In the genomic region with DNA sequence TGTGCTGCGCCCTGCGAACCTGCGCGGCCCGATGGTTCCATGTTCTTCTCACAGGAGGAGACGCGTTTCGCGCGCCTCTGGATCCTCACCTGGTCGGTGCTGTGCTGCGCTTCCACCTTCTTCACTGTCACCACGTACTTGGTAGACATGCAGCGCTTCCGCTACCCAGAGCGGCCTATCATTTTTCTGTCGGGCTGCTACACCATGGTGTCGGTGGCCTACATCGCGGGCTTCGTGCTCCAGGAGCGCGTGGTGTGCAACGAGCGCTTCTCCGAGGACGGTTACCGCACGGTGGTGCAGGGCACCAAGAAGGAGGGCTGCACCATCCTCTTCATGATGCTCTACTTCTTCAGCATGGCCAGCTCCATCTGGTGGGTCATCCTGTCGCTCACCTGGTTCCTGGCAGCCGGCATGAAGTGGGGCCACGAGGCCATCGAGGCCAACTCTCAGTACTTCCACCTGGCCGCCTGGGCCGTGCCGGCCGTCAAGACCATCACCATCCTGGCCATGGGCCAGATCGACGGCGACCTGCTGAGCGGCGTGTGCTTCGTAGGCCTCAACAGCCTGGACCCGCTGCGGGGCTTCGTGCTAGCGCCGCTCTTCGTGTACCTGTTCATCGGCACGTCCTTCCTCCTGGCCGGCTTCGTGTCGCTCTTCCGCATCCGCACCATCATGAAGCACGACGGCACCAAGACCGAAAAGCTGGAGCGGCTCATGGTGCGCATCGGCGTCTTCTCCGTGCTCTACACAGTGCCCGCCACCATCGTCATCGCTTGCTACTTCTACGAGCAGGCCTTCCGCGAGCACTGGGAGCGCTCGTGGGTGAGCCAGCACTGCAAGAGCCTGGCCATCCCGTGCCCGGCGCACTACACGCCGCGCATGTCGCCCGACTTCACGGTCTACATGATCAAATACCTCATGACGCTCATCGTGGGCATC, we compare ENCODE assay signal across 9 cellular contexts. TPM values are rescaled to one million over a fixed set of nuclear protein-coding genes. Genes with fewer than 3 reads are reported as not detected.
DNase-seq lines count a peak whose midpoint lies in the region; ATAC-seq, FAIRE-seq and TF ChIP-seq lines count a peak whose summit lies in the region.
"Had no signal": no experiment of that assay in that cellular context is flagged by ENCODE, and none has a peak within 500 bp of the region (broad histone marks: within the 10 kb centered on the region; RNA-seq: fewer than 3 reads in every experiment).

No MANE protein-coding gene starts in this region.

- H3K4me1 Mint-ChIP-seq in activated T-cell treated with anti-CD3 and anti-CD28 coated beads, Interleukin-2, amount 50 U/mL, for 4 hours (ENCODE audit: low read depth), result peaks cover 28% of the 10 kb centered on the region
- peaks cover 47% of the 10 kb centered on the region for H3K4me1 Mint-ChIP-seq in type B pancreatic cell (ENCODE audit: unreplicated experiment)

- no peaks in the 10 kb centered on the region for H3K4me1 ChIP-seq in GM12878 (ENCODE audit: control insufficient read depth, insufficient read depth, low read length)
- peaks cover 15% of the 10 kb centered on the region for H3K4me1 ChIP-seq in mesodermal cell (ENCODE audit: control insufficient read depth, insufficient read depth, low read length, poor library complexity, severe bottlenecking)
- H3K4me1 ChIP-seq in small intestine (ENCODE audit: control insufficient read depth in 2 of 2, insufficient read depth in 1 of 2, low read depth in 1 of 2, low read length in 1 of 2), result no peaks in the 10 kb centered on the region

- intact Hi-C loops in GM12878 (cut with micrococcal nuclease; ENCODE audit: unreplicated experiment), result loop anchor here (5.0 kb wide), 1 partner anchor 69 kb away; no protein-coding TSS in a partner anchor

- CTCF ChIA-PET in GM12878 (lab: Yijun Ruan, JAX), result interaction anchor here (0.6 kb wide), 1 partner anchor 374 kb away, joined by 3 read pairs; no protein-coding TSS in a partner anchor

- 76% methylated on average over 83 of the region's 83 CpGs for WGBS in GM12878 (ENCODE audit: insufficient coverage, insufficient replicate concordance, low lambda C conversion rate, missing lambda C conversion rate)
- 15 to 16% methylated on average over 77 to 83 of the region's 83 CpGs for WGBS in mesodermal cell (ENCODE audit: insufficient coverage in 2 of 2), 2 experiments
- WGBS in small intestine, 3 donors, result 35 to 59% (median 58%) methylated on average over 78 to 83 of the region's 83 CpGs

- TF ChIP-seq CTCF in GM12878 (IDR thresholded peaks at IDR 0.05 in 2 of 3, conservative IDR thresholded peaks at IDR 0.05 in 1 of 3; ENCODE audit: control insufficient read depth in 2 of 3, extremely low read depth in 1 of 3, insufficient read depth in 1 of 3, low read depth in 3 of 3, low read length in 3 of 3) (no peak), type B pancreatic cell (conservative IDR thresholded peaks at IDR 0.05) (no peak)

- H2AFZ ChIP-seq in GM12878 (ENCODE audit: control insufficient read depth, low read depth, low read length), result no peak overlapping the region

- no peak for TF ChIP-seq RAD21 in GM12878 (IDR thresholded peaks at IDR 0.05; ENCODE audit: insufficient read depth, low read depth, low read length)

- no peaks in the 10 kb centered on the region for H3K79me2 ChIP-seq in GM12878 (ENCODE audit: control insufficient read depth, insufficient read depth, low read length)

- POLR2A ChIA-PET in GM12878 (lab: Charles Lee), result no interaction called here

- no peaks in the 10 kb centered on the region for H3K36me3 ChIP-seq in GM12878 (ENCODE audit: control insufficient read depth in 2 of 2, insufficient read depth in 2 of 2, low read length in 1 of 2)
- peaks cover 5% of the 10 kb centered on the region for H3K36me3 ChIP-seq in mesodermal cell (ENCODE audit: control insufficient read depth, insufficient read depth, low read length)
- H3K36me3 ChIP-seq in small intestine (ENCODE audit: control insufficient read depth in 2 of 2, insufficient read depth in 2 of 2, low read length in 2 of 2), result no peaks in the 10 kb centered on the region

- no peaks in the 10 kb centered on the region for H3K9me3 Mint-ChIP-seq in activated T-cell treated with anti-CD3 and anti-CD28 coated beads, Interleukin-2, amount 50 U/mL, for 4 hours
- no peaks in the 10 kb centered on the region for H3K9me3 Mint-ChIP-seq in type B pancreatic cell

- H3K36me3 Mint-ChIP-seq in activated T-cell treated with anti-CD3 and anti-CD28 coated beads, Interleukin-2, amount 50 U/mL, for 4 hours (ENCODE audit: insufficient read depth), result no peaks in the 10 kb centered on the region
- peaks cover 28% of the 10 kb centered on the region for H3K36me3 Mint-ChIP-seq in type B pancreatic cell

- in situ Hi-C loops in GM12878 (cut with MboI), result no loop called here

- H3K4me3 ChIP-seq in GM12878 (no peak overlapping the region), mesodermal cell (ENCODE audit: extremely low read depth, insufficient read depth, low read length, poor library complexity, severe bottlenecking) (peak overlapping the region; percentile 63), small intestine (ENCODE audit: low read depth in 1 of 2, low read length in 2 of 2) (no peak overlapping the region)

- no peak for TF ChIP-seq POLR2A in GM12878 (IDR thresholded peaks at IDR 0.05; ENCODE audit: low read depth, low read length)

- peak overlapping the region; percentile 95; the same call in 1 of the 2 replicates for H3K4me2 ChIP-seq in GM12878 (ENCODE audit: control insufficient read depth, insufficient read depth)

- FAIRE-seq in GM12878 (lab: Jason Lieb, UNC) (no peak), small intestine (lab: Jason Lieb, UNC) (no peak)

- SMC1A ChIA-PET in GM12878 (lab: Charles Lee; ENCODE audit: uncharacterized antibody, unreplicated experiment), result no interaction called here

- BruUV-seq in GM12878 (replicated peaks; lab: Mats Ljungman, UMichigan), result no TSS peak

- H3K9me3 ChIP-seq in GM12878 (replicated peaks; ENCODE audit: control insufficient read depth, insufficient read depth, low read length) (no peaks in the 10 kb centered on the region; the same call in 2 of the 3 replicates), mesodermal cell (ENCODE audit: control insufficient read depth, low read length) (no peaks in the 10 kb centered on the region), small intestine (ENCODE audit: control insufficient read depth, low read depth) (no peaks in the 10 kb centered on the region)

- H3K27ac Mint-ChIP-seq in type B pancreatic cell, result peak overlapping the region; percentile 86

- H4K20me1 ChIP-seq in GM12878 (ENCODE audit: control insufficient read depth, insufficient read depth), result no peaks in the 10 kb centered on the region

- peak overlapping the region; percentile 69 for H3K4me3 Mint-ChIP-seq in activated T-cell treated with anti-CD3 and anti-CD28 coated beads, Interleukin-2, amount 50 U/mL, for 4 hours
- peak overlapping the region; percentile 97 for H3K4me3 Mint-ChIP-seq in type B pancreatic cell

- ATAC-seq in activated T-cell treated with anti-CD3 and anti-CD28 coated beads, Interleukin-2, amount 50 U/mL, for 4 hours, result no peak
- no peak for ATAC-seq in GM12878

- RAD21 ChIA-PET in GM12878 (lab: Charles Lee; ENCODE audit: unreplicated experiment), result no interaction called here

- peaks cover 73% of the 10 kb centered on the region for H3K27me3 Mint-ChIP-seq in activated T-cell treated with anti-CD3 and anti-CD28 coated beads, Interleukin-2, amount 50 U/mL, for 4 hours (ENCODE audit: low read depth)
- peaks cover 47% of the 10 kb centered on the region for H3K27me3 Mint-ChIP-seq in type B pancreatic cell

- H3K9ac ChIP-seq in GM12878 (ENCODE audit: control insufficient read depth, insufficient read depth, low read length), result no peak overlapping the region

- H3K27ac ChIP-seq in GM12878 (ENCODE audit: control insufficient read depth, insufficient read depth) (no peak overlapping the region), mesodermal cell (ENCODE audit: low read depth, low read length, severe bottlenecking) (no peak overlapping the region), small intestine (ENCODE audit: low read depth in 1 of 2, low read length in 1 of 2) (no peak overlapping the region)

- no peak for TF ChIP-seq EP300 in GM12878 (IDR thresholded peaks at IDR 0.05; ENCODE audit: borderline replicate concordance in 1 of 2, control insufficient read depth in 1 of 2, low read depth in 2 of 2, low read length in 2 of 2)

- H3K27me3 ChIP-seq in GM12878 (replicated peaks in 1 of 2; ENCODE audit: control insufficient read depth in 2 of 2, insufficient read depth in 2 of 2, low read length in 1 of 2), result peaks cover 3 to 12% of the 10 kb centered on the region in 2 experiments
- peaks cover 0 to 14% of the 10 kb centered on the region in 2 donors for H3K27me3 ChIP-seq in small intestine (ENCODE audit: control insufficient read depth in 2 of 2, insufficient read depth in 2 of 2, low read length in 2 of 2)

- no peak for DNase-seq in activated T-cell treated with anti-CD3 and anti-CD28 coated beads, Interleukin-2, amount 50 U/mL, for 4 hours
- DNase-seq in activated T-cell treated with anti-CD3 and anti-CD28 coated beads, Interleukin-2, amount 50 U/mL, for 1 hour, result no peak
- DNase-seq in GM12878 (ENCODE audit: low read depth, low spot score) (no peak), type B pancreatic cell (ENCODE audit: extremely low spot score, unreplicated experiment) (no peak), NCI-H2171 treated with DMSO at 0.1 percent for 48 hours (lab: John Stamatoyannopoulos, UW) (no peak), HuH-7.5 (ENCODE audit: low spot score) (no peak), small intestine (no peak)
- DNase-seq: NCI-H187 treated with DMSO at 0.1 percent for 48 hours had no signal

RNA-seq across cellular contexts. Expression of a gene that starts 1.3 kb away (rescaled TPM):
- under 1 TPM in 1 of 3 donors, not detected in 2; 0.08 TPM for total RNA-seq in activated T-cell treated with anti-CD3 and anti-CD28 coated beads, Interleukin-2, amount 50 U/mL, for 4 hours
- total RNA-seq in GM12878 (2013; cell fraction: nucleolus; rRNA removed), result 5.2 and 5.5 TPM in 2 replicates
- 1.0 and 1.5 TPM in 2 replicates for total RNA-seq in GM12878 (2014; rRNA removed)
- total RNA-seq in GM12878 (2014; rRNA removed; fragmentation: Illumina TruSeq; extraction: Trizol), result 0.41 and 0.63 TPM in 2 replicates
- 4.2 and 4.3 TPM in 2 replicates for total RNA-seq in GM12878 (2021)
- polyA plus RNA-seq in GM12878 (2011; ENCODE audit: low read depth), result 0.42 TPM
- polyA plus RNA-seq in GM12878 (2011; rRNA removed), result 0.33 and 0.67 TPM in 2 replicates
- 1.6 and 2.0 TPM in 2 replicates for polyA plus RNA-seq in GM12878 (2011; cell fraction: cytosol; rRNA removed)
- 2.9 and 4.2 TPM in 2 replicates for polyA plus RNA-seq in GM12878 (2011; cell fraction: nucleus; rRNA removed)
- polyA plus RNA-seq in GM12878 (2012), result 2.0 and 2.1 TPM in 2 replicates
- 0.11 and 0.21 TPM in 2 replicates for polyA plus RNA-seq in GM12878 (2014; fragmentation: Illumina TruSeq; extraction: Trizol)
- polyA plus RNA-seq in GM12878 (2014; fragmentation: Nextera tagmentation; extraction: Ambion mirVana), result under 1 TPM in 1 of 2 experiments, not detected in 1; 0.09 TPM
- 4.0 and 4.9 TPM in 2 replicates for polyA plus RNA-seq in GM12878 (2014; rRNA removed)
- under 1 TPM; 0.25 to 0.29 TPM for polyA plus RNA-seq in GM12878 (2016; fragmentation: Nextera tagmentation; extraction: Ambion mirVana)
- polyA minus RNA-seq in GM12878 (2011; rRNA and poly(A)+ RNA removed), result 1.5 and 3.2 TPM in 2 replicates
- 0.67 and 0.73 TPM in 2 replicates for polyA minus RNA-seq in GM12878 (2011; cell fraction: cytosol; rRNA and poly(A)+ RNA removed)
- polyA minus RNA-seq in GM12878 (2011; cell fraction: nucleus; rRNA and poly(A)+ RNA removed), result 1.9 and 2.5 TPM in 2 replicates
- polyA plus RNA-seq in mesodermal cell (2013, experiment 1 of 2), result 38.7 TPM
- 35.7 TPM for polyA plus RNA-seq in mesodermal cell (2013, experiment 2 of 2)
- total RNA-seq in type B pancreatic cell (ENCODE audit: low replicate concordance), result 3.6 and 54.4 TPM in 2 replicates
- under 1 TPM in 1 of 3 donors, not detected in 2; 0.79 TPM for polyA plus RNA-seq in small intestine

RNA-seq across cellular contexts. Expression of a gene that starts 55.4 kb away (rescaled TPM):
- total RNA-seq in activated T-cell treated with anti-CD3 and anti-CD28 coated beads, Interleukin-2, amount 50 U/mL, for 4 hours, result 10 to 100 TPM; 38.2 to 43.3 (median 41.9) TPM
- 147 and 152 TPM in 2 replicates for total RNA-seq in GM12878 (2013; cell fraction: nucleolus; rRNA removed)
- total RNA-seq in GM12878 (2014; rRNA removed) (16.0 and 16.8 TPM in 2 replicates), GM12878 (2014; rRNA removed; fragmentation: Illumina TruSeq; extraction: Trizol) (17.9 and 21.8 TPM in 2 replicates), GM12878 (2021) (36.6 and 38.5 TPM in 2 replicates), type B pancreatic cell (ENCODE audit: low replicate concordance) (45.9 and 51.5 TPM in 2 replicates)
- polyA plus RNA-seq in GM12878 (2011; ENCODE audit: low read depth), result 11.6 TPM
- polyA plus RNA-seq in GM12878 (2011; rRNA removed) (13.9 and 20.8 TPM in 2 replicates), GM12878 (2014; fragmentation: Illumina TruSeq; extraction: Trizol) (31.4 and 33.7 TPM in 2 replicates), GM12878 (2014; fragmentation: Nextera tagmentation; extraction: Ambion mirVana) (10 to 100 TPM; 11.7 to 18.2 TPM), GM12878 (2014; rRNA removed) (21.7 and 23.0 TPM in 2 replicates), GM12878 (2016; fragmentation: Nextera tagmentation; extraction: Ambion mirVana) (10 to 100 TPM; 43.3 to 45.1 TPM), small intestine (10 to 100 TPM in 1 of 3 donors, 1 to 10 TPM in 2; 7.3 to 12.8 (median 8.5) TPM)
- 10.4 and 11.4 TPM in 2 replicates for polyA plus RNA-seq in GM12878 (2011; cell fraction: cytosol; rRNA removed)
- polyA plus RNA-seq in GM12878 (2011; cell fraction: nucleus; rRNA removed), result 20.2 and 24.4 TPM in 2 replicates
- 16.8 and 17.4 TPM in 2 replicates for polyA plus RNA-seq in GM12878 (2012)
- polyA minus RNA-seq in GM12878 (2011; rRNA and poly(A)+ RNA removed), result 21.7 and 33.5 TPM in 2 replicates
- 8.8 and 12.4 TPM in 2 replicates for polyA minus RNA-seq in GM12878 (2011; cell fraction: cytosol; rRNA and poly(A)+ RNA removed)
- polyA minus RNA-seq in GM12878 (2011; cell fraction: nucleus; rRNA and poly(A)+ RNA removed), result 11.0 and 27.1 TPM in 2 replicates
- polyA plus RNA-seq in mesodermal cell (2013, experiment 1 of 2), result 28.2 TPM
- polyA plus RNA-seq in mesodermal cell (2013, experiment 2 of 2), result 26.6 TPM
